1 cellular context compared by ENCODE assay signal in the genomic region with DNA sequence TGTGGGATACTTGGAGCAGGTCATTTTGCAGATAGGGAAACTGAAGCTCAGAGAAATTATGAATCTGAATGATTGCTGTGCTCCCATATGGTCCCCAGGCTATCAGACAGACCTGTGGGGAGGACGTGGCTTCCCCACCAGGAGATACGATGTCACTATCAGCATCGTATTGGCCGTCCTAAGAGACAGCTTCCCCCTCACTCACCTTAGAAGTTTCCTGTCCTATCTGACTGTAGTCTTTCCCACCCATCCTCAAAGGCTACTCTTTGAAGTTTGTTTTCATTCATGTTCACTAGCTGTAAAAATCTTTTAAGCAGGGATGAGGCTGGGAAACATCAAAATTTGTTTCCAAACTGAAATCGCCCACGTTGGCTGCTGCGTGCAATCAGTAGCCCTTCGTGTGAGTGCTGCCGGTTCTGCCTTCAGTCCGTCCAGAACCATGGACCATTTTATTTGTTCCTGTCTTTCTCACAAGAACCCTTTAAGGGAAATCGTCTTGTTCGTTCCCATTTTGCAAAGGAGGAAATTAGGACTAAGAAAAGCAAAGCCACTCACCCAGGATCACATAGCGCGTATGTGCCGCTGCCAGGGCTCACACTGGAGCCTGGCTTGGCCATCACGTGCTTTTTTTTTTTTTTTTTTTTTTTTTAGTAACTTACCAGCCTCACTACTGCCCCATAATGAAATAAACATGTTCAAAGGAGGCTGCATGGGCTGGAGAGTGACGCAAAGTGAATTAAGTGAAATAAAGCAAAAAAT.
TF ChIP-seq lines count a peak whose summit lies in the region.

No MANE protein-coding gene starts in this region.

TF ChIP-seq in endothelial cell of umbilical vein, 7 proteins besides CTCF, POLR2A, EP300 and RAD21 (continued from another document):
- TF ChIP-seq, protein P1, sequence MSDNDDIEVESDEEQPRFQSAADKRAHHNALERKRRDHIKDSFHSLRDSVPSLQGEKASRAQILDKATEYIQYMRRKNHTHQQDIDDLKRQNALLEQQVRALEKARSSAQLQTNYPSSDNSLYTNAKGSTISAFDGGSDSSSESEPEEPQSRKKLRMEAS (IDR thresholded peaks at IDR 0.05; ENCODE audit: insufficient read depth, insufficient read length): no peak
- TF ChIP-seq MYC (IDR thresholded peaks at IDR 0.05; ENCODE audit: low read depth, low read length): no peak
- no peak for TF ChIP-seq POLR2AphosphoS5 (IDR thresholded peaks at IDR 0.05; ENCODE audit: insufficient read depth, low read depth, low read length)
TF ChIP-seq in endothelial cell of umbilical vein: peak in this region for 0.
